ENCODE assay signal across 8 cellular contexts in the genomic region with DNA sequence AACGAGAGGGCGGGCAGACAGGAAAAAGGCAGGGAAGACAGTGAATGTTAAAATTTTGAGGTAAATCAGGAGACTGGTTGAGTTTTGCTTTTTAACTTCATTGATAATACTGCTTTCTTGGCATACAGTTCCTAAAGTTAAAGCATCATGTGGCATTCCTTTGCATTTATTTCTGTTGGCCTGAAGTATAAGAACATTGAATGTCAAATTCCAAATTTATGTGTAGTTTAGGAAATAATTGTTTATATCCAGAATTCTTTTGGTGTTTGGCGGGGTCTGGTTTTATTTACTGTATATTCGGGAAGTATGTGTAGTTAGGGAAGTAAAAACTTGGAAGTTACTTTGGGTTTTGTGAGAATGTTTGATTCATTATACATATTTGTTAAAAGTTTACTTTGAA.
DNase-seq lines count a peak whose midpoint lies in the region; ATAC-seq and TF ChIP-seq lines count a peak whose summit lies in the region.

No MANE protein-coding gene starts in this region.

- no peak overlapping the region for H3T11ph ChIP-seq in H9 (ENCODE audit: low read length)

- H4K20me1 ChIP-seq in H9 (ENCODE audit: control insufficient read depth, insufficient read depth, insufficient read length) (no peaks in the 10 kb centered on the region), hepatocyte (ENCODE audit: insufficient read depth, poor library complexity, severe bottlenecking) (peaks cover 53% of the 10 kb centered on the region)

- H3K9ac ChIP-seq in H9 (ENCODE audit: extremely low read depth, insufficient read length, low read length), result peak overlapping the region; percentile 98

- H3K9me3 ChIP-seq in H9 (ENCODE audit: control insufficient read depth, low read depth, low read length) (no peaks in the 10 kb centered on the region), hepatocyte (ENCODE audit: low read depth) (no peaks in the 10 kb centered on the region)

- no peak overlapping the region for H2BK15ac ChIP-seq in H9 (ENCODE audit: low read depth, low read length)

- no CpG with 5 or more reads among the region's 4 CpGs for WGBS in H9 (ENCODE audit: extremely low coverage, insufficient read length, low lambda C conversion rate)
- 3% methylated on average over 4 of the region's 4 CpGs for WGBS in hepatocyte (ENCODE audit: low lambda C conversion rate, missing lambda C conversion rate)

- no peak for ATAC-seq in GM18909 (IDR thresholded peaks at IDR 0.05; ENCODE audit: poor library complexity, unreplicated experiment)

- H3K23ac ChIP-seq in H9 (ENCODE audit: insufficient read length, low read depth, low read length), result no peak overlapping the region

- H2BK120ac ChIP-seq in H9 (ENCODE audit: low read depth, low read length, poor library complexity, severe bottlenecking), result no peak overlapping the region

- H3K4me3 Mint-ChIP-seq in H9, result peak overlapping the region; percentile 94
- peak overlapping the region; percentile 91 for H3K4me3 Mint-ChIP-seq in activated CD4-positive, alpha-beta memory T cell treated with anti-CD3 and anti-CD28 coated beads, Interleukin-2, amount 10 ng/mL, durations not matched to agents 7 days and 5 days

- peak overlapping the region; percentile 91 for H3K27ac ChIP-seq in H9 (ENCODE audit: insufficient read length, low read depth, low read length)
- H3K27ac ChIP-seq in hepatocyte, result peak overlapping the region; percentile 91
- peak overlapping the region; percentile 44 to 100 (median 100) for H3K27ac ChIP-seq in skin epidermis

- no peak overlapping the region for H2BK5ac ChIP-seq in H9 (ENCODE audit: insufficient read length, low read length)

- H2AK5ac ChIP-seq in H9 (ENCODE audit: insufficient read length, low read length), result no peak overlapping the region

- H3K4me3 ChIP-seq in hepatocyte (peak overlapping the region; percentile 87), skin epidermis (peak overlapping the region; percentile 60 to 97 (median 86))

- no peaks in the 10 kb centered on the region for H3K9me2 ChIP-seq in hepatocyte (replicated peaks; ENCODE audit: insufficient read depth)

- no peaks in the 10 kb centered on the region for H3K36me3 ChIP-seq in hepatocyte (replicated peaks; ENCODE audit: insufficient read depth, low read depth)

- H3K79me2 ChIP-seq in H9 (ENCODE audit: insufficient read depth, low read length) (peaks cover 45% of the 10 kb centered on the region; the same call in 1 of the 2 replicates), hepatocyte (peaks cover 54% of the 10 kb centered on the region)

- H2AFZ ChIP-seq in H9 (ENCODE audit: low read length) (no peak overlapping the region), hepatocyte (no peak overlapping the region)

- no peak overlapping the region for H3K56ac ChIP-seq in H9 (ENCODE audit: insufficient read length, low read depth, low read length)

- H3K36me3 Mint-ChIP-seq in H9 (ENCODE audit: insufficient read depth in 1 of 3, low read depth in 3 of 3), result peaks cover 7 to 11% (median 9%) of the 10 kb centered on the region in 3 experiments; a peak in 6 of 7 replicates
- peaks cover 20% of the 10 kb centered on the region for H3K36me3 Mint-ChIP-seq in activated CD4-positive, alpha-beta memory T cell treated with anti-CD3 and anti-CD28 coated beads, Interleukin-2, amount 10 ng/mL, durations not matched to agents 7 days and 5 days (ENCODE audit: low read depth)

- H3K4me1 Mint-ChIP-seq in H9, result peaks cover 27 to 41% of the 10 kb centered on the region in 2 experiments
- H3K4me1 Mint-ChIP-seq in activated CD4-positive, alpha-beta memory T cell treated with anti-CD3 and anti-CD28 coated beads, Interleukin-2, amount 10 ng/mL, durations not matched to agents 7 days and 5 days, result peaks cover 50% of the 10 kb centered on the region

- TF ChIP-seq CTCF in H9 (conservative IDR thresholded peaks at IDR 0.05) (no peak), hepatocyte (IDR thresholded peaks at IDR 0.05; ENCODE audit: poor library complexity) (no peak)

- H3K4ac ChIP-seq in H9 (ENCODE audit: low read depth, low read length), result no peak overlapping the region

- no peak for DNase-seq in H9
- no peak for DNase-seq in activated CD4-positive, alpha-beta memory T cell treated with anti-CD3 and anti-CD28 coated beads, Interleukin-2, amount 10 ng/mL, durations not matched to agents 7 days and 5 days
- no peak for DNase-seq in hepatocyte (ENCODE audit: low spot score)
- DNase-seq in cerebellar cortex (ENCODE audit: low spot score), result no peak
- no peak for DNase-seq in NCI-H2196 (lab: John Stamatoyannopoulos, UW; ENCODE audit: unreplicated experiment)
- no peak for DNase-seq in stimulated activated naive CD4-positive, alpha-beta T cell treated with Interleukin-2 at 50 U/mL for 16 hours (lab: John Stamatoyannopoulos, UW)

- H4K5ac ChIP-seq in H9 (ENCODE audit: insufficient read length, low read depth, low read length), result no peak overlapping the region

- H3K4me1 ChIP-seq in H9 (ENCODE audit: insufficient read depth, low read length) (no peaks in the 10 kb centered on the region), hepatocyte (ENCODE audit: insufficient read depth) (peaks cover 29% of the 10 kb centered on the region)

- CTCF ChIA-PET in activated CD4-positive, alpha-beta memory T cell treated with anti-CD3 and anti-CD28 coated beads, Interleukin-2, amount 10 ng/mL, durations not matched to agents 7 days and 5 days (lab: Charles Lee), result interaction anchor here (1.2 kb wide), 1 partner anchor 44 kb away, joined by 3 read pairs; no protein-coding TSS in a partner anchor

- peak overlapping the region; percentile 99; the same call in 1 of the 2 replicates for H3K14ac ChIP-seq in H9 (ENCODE audit: insufficient read depth, low read length)

- H3K27ac Mint-ChIP-seq in H9, result peak overlapping the region; percentile 98 to 99 (median 98)
- H3K27ac Mint-ChIP-seq in activated CD4-positive, alpha-beta memory T cell treated with anti-CD3 and anti-CD28 coated beads, Interleukin-2, amount 10 ng/mL, durations not matched to agents 7 days and 5 days, result peak overlapping the region; percentile 87

- no peaks in the 10 kb centered on the region for H3K23me2 ChIP-seq in H9 (ENCODE audit: insufficient read length, low read depth, low read length, poor library complexity, severe bottlenecking)

- H4K8ac ChIP-seq in H9 (replicated peaks; ENCODE audit: insufficient read length, low read depth, low read length), result no peak overlapping the region

- H4K91ac ChIP-seq in H9 (ENCODE audit: insufficient read length, low read depth, low read length), result no peak overlapping the region

- H3K27me3 Mint-ChIP-seq in H9 (ENCODE audit: low read depth), result no peaks in the 10 kb centered on the region
- no peaks in the 10 kb centered on the region for H3K27me3 Mint-ChIP-seq in activated CD4-positive, alpha-beta memory T cell treated with anti-CD3 and anti-CD28 coated beads, Interleukin-2, amount 10 ng/mL, durations not matched to agents 7 days and 5 days

- H3K27me3 ChIP-seq in H9 (ENCODE audit: insufficient read depth, low read length), result no peaks in the 10 kb centered on the region
- H3K27me3 ChIP-seq in hepatocyte, result no peaks in the 10 kb centered on the region

- H3K4me2 ChIP-seq in H9 (ENCODE audit: insufficient read depth, insufficient read length, low read length) (peak overlapping the region; percentile 91), hepatocyte (peak overlapping the region; percentile 85)

- H3K79me1 ChIP-seq in H9 (ENCODE audit: insufficient read depth, low read depth, low read length, poor library complexity, severe bottlenecking), result no peaks in the 10 kb centered on the region

- no peak overlapping the region for H2BK12ac ChIP-seq in H9 (ENCODE audit: insufficient read length, low read depth, low read length)

- no peaks in the 10 kb centered on the region for H3K9me3 Mint-ChIP-seq in H9
- H3K9me3 Mint-ChIP-seq in activated CD4-positive, alpha-beta memory T cell treated with anti-CD3 and anti-CD28 coated beads, Interleukin-2, amount 10 ng/mL, durations not matched to agents 7 days and 5 days, result no peaks in the 10 kb centered on the region

- no peak overlapping the region for H2BK20ac ChIP-seq in H9 (ENCODE audit: low read depth, low read length, poor library complexity, severe bottlenecking)

- POLR2A ChIA-PET in activated CD4-positive, alpha-beta memory T cell treated with anti-CD3 and anti-CD28 coated beads, Interleukin-2, amount 10 ng/mL, durations not matched to agents 7 days and 5 days (lab: Charles Lee), result interaction anchor here (1.8 kb wide), 1 partner anchor 12 kb away, joined by 5 read pairs; no protein-coding TSS in a partner anchor

- H3K18ac ChIP-seq in H9 (ENCODE audit: insufficient read length, low read depth, low read length), result no peak overlapping the region
